In the genomic region with DNA sequence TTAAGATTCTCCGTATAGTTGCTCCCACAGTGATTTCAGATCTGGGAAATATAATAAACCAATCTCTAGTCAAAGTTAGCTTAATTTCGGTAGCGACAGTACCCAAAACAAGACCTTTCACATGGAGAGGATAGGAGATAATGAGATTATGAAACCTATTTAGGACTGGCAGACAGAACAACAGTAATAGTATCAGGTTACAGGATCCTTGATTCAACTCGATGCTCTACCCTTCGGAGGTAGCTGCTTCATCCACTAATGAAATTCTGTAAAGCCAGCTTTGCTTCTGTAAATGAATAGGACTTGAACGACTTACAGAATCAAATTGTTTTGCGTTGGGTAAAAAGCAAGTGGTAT, we compare ENCODE assay signal across 8 cellular contexts. TPM values are rescaled to one million over a fixed set of nuclear protein-coding genes. Genes with fewer than 3 reads are reported as not detected.
DNase-seq lines count a peak whose midpoint lies in the region; ATAC-seq and TF ChIP-seq lines count a peak whose summit lies in the region.

No MANE protein-coding gene starts in this region.

- no peak for TF ChIP-seq CTCF in OCI-LY3 (IDR thresholded peaks at IDR 0.05; ENCODE audit: low read depth, low read length)

- ATAC-seq in activated CD4-positive, alpha-beta T cell treated with anti-CD3 and anti-CD28 coated beads for 36 hours, result no peak
- ATAC-seq in HG03045 (IDR thresholded peaks at IDR 0.05; ENCODE audit: unreplicated experiment), result peak; percentile 4

- CTCF ChIA-PET in activated CD4-positive, alpha-beta T cell treated with anti-CD3 and anti-CD28 coated beads for 36 hours (lab: Charles Lee), result interaction anchor here (0.8 kb wide), 1 partner anchor 21 kb away, joined by 3 read pairs; no protein-coding TSS in a partner anchor

- H4K20me1 ChIP-seq in OCI-LY3 (ENCODE audit: insufficient read depth, low read length), result peaks cover 31% of the 10 kb centered on the region

- H3K4me3 ChIP-seq in OCI-LY3 (ENCODE audit: low read length), result peak overlapping the region; percentile 83
- H3K4me3 ChIP-seq in mucosa of stomach (ENCODE audit: low read length), result peak overlapping the region; percentile 92

- H3K27ac Mint-ChIP-seq in activated CD4-positive, alpha-beta T cell treated with anti-CD3 and anti-CD28 coated beads for 36 hours, result peak overlapping the region; percentile 92

- peaks cover 18% of the 10 kb centered on the region for H3K36me3 Mint-ChIP-seq in activated CD4-positive, alpha-beta T cell treated with anti-CD3 and anti-CD28 coated beads for 36 hours (ENCODE audit: low read depth)

- H3K4me1 ChIP-seq in OCI-LY3 (ENCODE audit: low read length), result peaks cover 47% of the 10 kb centered on the region
- peaks cover 12% of the 10 kb centered on the region for H3K4me1 ChIP-seq in mucosa of stomach (ENCODE audit: control insufficient read depth, insufficient read depth, low read length)

- H3K9ac ChIP-seq in OCI-LY3 (ENCODE audit: low read length), result peak overlapping the region; percentile 65
- H3K9ac ChIP-seq in mucosa of stomach (ENCODE audit: low read length), result peak overlapping the region; percentile 96

- H3K27me3 ChIP-seq in OCI-LY3 (ENCODE audit: low read depth, low read length) (no peaks in the 10 kb centered on the region), mucosa of stomach (ENCODE audit: control insufficient read depth, insufficient read depth, low read length) (no peaks in the 10 kb centered on the region)

- peaks cover 40% of the 10 kb centered on the region for H3K4me1 Mint-ChIP-seq in activated CD4-positive, alpha-beta T cell treated with anti-CD3 and anti-CD28 coated beads for 36 hours

- intact Hi-C loops in activated CD4-positive, alpha-beta T cell treated with anti-CD3 and anti-CD28 coated beads for 36 hours (cut with DNase I, micrococcal nuclease), result loop anchor here (1.0 to 10.0 kb wide), 12 partner anchors 30 to 1378 kb away; partner anchors contain the start of genes ORC3 (in 2 of the 2), SLC35A1 (in 2 of the 2), SMIM8 (in 2 of the 2) and PNRC1 (in 1 of the 2)

- no peaks in the 10 kb centered on the region for H3K9me3 Mint-ChIP-seq in activated CD4-positive, alpha-beta T cell treated with anti-CD3 and anti-CD28 coated beads for 36 hours (ENCODE audit: low read depth)

- no peaks in the 10 kb centered on the region for H3K9me3 ChIP-seq in OCI-LY3 (ENCODE audit: insufficient read depth, low read length)
- no peaks in the 10 kb centered on the region for H3K9me3 ChIP-seq in mucosa of stomach (ENCODE audit: control insufficient read depth, low read length)

- peaks cover 45% of the 10 kb centered on the region for H3K79me2 ChIP-seq in OCI-LY3 (ENCODE audit: low read length)

- H3K4me3 Mint-ChIP-seq in activated CD4-positive, alpha-beta T cell treated with anti-CD3 and anti-CD28 coated beads for 36 hours, result peak overlapping the region; percentile 87

- DNase-seq in activated CD4-positive, alpha-beta T cell treated with anti-CD3 and anti-CD28 coated beads for 36 hours, result no peak
- DNase-seq in activated CD4-positive, alpha-beta T cell treated with anti-CD3 and anti-CD28 coated beads for 1 hour, result no peak
- DNase-seq in hypothalamus (lab: John Stamatoyannopoulos, UW) (no peak), AG20443 (ENCODE audit: low spot score) (no peak)

- peak overlapping the region; percentile 8; the same call in 1 of the 2 replicates for H2AFZ ChIP-seq in OCI-LY3 (ENCODE audit: low read depth, low read length)

- H3K27me3 Mint-ChIP-seq in activated CD4-positive, alpha-beta T cell treated with anti-CD3 and anti-CD28 coated beads for 36 hours, result no peaks in the 10 kb centered on the region

- H3K36me3 ChIP-seq in OCI-LY3 (replicated peaks; ENCODE audit: low read depth, low read length), result peaks cover 21% of the 10 kb centered on the region
- H3K36me3 ChIP-seq in mucosa of stomach (ENCODE audit: control insufficient read depth, insufficient read depth, low read length), result no peaks in the 10 kb centered on the region

- POLR2A ChIA-PET in activated CD4-positive, alpha-beta T cell treated with anti-CD3 and anti-CD28 coated beads for 36 hours (lab: Charles Lee), result interaction anchor here (0.6 to 1.7 kb wide), 5 partner anchors 17 to 1160 kb away, joined by 3 to 11 read pairs (median 3); no protein-coding TSS in a partner anchor

- H3K27ac ChIP-seq in OCI-LY3 (ENCODE audit: low read length) (peak overlapping the region; percentile 99), cingulate gyrus (ENCODE audit: low read depth, low read length) (peak overlapping the region; percentile 66)

- H3K4me2 ChIP-seq in OCI-LY3 (ENCODE audit: low read length), result peak overlapping the region; percentile 67

RNA-seq across cellular contexts. Expression of gene AKIRIN2, which starts 0.5 kb away (rescaled TPM):
- total RNA-seq in activated CD4-positive, alpha-beta T cell treated with anti-CD3 and anti-CD28 coated beads for 36 hours, result 10 to 100 TPM; 41.4 to 46.3 TPM
